16 cellular contexts compared by ENCODE assay signal in genomic region chr5:158033076-158033475, GRCh38.
DNase-seq lines count a peak whose midpoint lies in the region; ATAC-seq and TF ChIP-seq lines count a peak whose summit lies in the region.
"Had no signal": no experiment of that assay in that cellular context is flagged by ENCODE, and none has a peak within 500 bp of the region (broad histone marks: within the 10 kb centered on the region; RNA-seq: fewer than 3 reads in every experiment).

No MANE protein-coding gene starts in this region.

- H3K4me3 ChIP-seq in epithelial cell of esophagus (ENCODE audit: low read length) (no peak overlapping the region), subcutaneous abdominal adipose tissue (ENCODE audit: low read depth in 1 of 5, low read length in 5 of 5) (no peak overlapping the region)
- H3K4me3 ChIP-seq: HAP-1 had no signal

- H3K27me3 ChIP-seq in subcutaneous abdominal adipose tissue (ENCODE audit: control insufficient read depth in 5 of 5, insufficient read depth in 4 of 5, low read length in 5 of 5) = peaks cover 0 to under 1% (median 0%) of the 10 kb centered on the region in 5 donors

- H3K4me1 ChIP-seq in subcutaneous abdominal adipose tissue (ENCODE audit: control insufficient read depth in 5 of 5, insufficient read depth in 5 of 5, low read length in 5 of 5) = peaks cover 0 to 6% (median 0%) of the 10 kb centered on the region in 5 donors

- peak overlapping the region; percentile 16 for H3K27ac ChIP-seq in subcutaneous abdominal adipose tissue (ENCODE audit: low read depth, low read length)

- TF ChIP-seq CTCF in epithelial cell of esophagus (IDR thresholded peaks at IDR 0.05; ENCODE audit: insufficient read depth, low read depth, low read length, missing control alignments) = no peak

- ATAC-seq in HG02852 (IDR thresholded peaks at IDR 0.05; ENCODE audit: unreplicated experiment) = no peak
- no peak for ATAC-seq in activated CD4-positive, CD25-positive, alpha-beta regulatory T cell treated with anti-CD3 and anti-CD28 coated beads, Interleukin-2, amount 50 U/mL, for 24 hours

- H3K9ac ChIP-seq in subcutaneous abdominal adipose tissue (ENCODE audit: low read length in 5 of 5) = no peak overlapping the region

- H3K36me3 ChIP-seq in subcutaneous abdominal adipose tissue (ENCODE audit: control insufficient read depth in 5 of 5, insufficient read depth in 5 of 5, low read length in 5 of 5) = no peaks in the 10 kb centered on the region
- H3K36me3 ChIP-seq: HAP-1 had no signal

- peak; percentile 75 for DNase-seq in epithelial cell of esophagus (ENCODE audit: low read depth)
- DNase-seq in islet precursor cell = peak; percentile 22
- DNase-seq in NCI-H1092 treated with DMSO at 0.1 percent for 48 hours (lab: John Stamatoyannopoulos, UW) = no peak
- DNase-seq: C1 segment of cervical spinal cord; Calu3; CD4-positive, alpha-beta memory T cell; COR-L47; DMS53; DMS79 treated with DMSO at 0.1 percent for 48 hours; GF-D8; GOT3; HFFc6 had no signal

- peaks cover 0 to 8% (median 7%) of the 10 kb centered on the region in 5 donors for H3K9me3 ChIP-seq in subcutaneous abdominal adipose tissue (ENCODE audit: control insufficient read depth in 5 of 5, low read length in 5 of 5)
